ENCODE assay signal across 20 cellular contexts in genomic region chr11:79208126-79208525, GRCh38.
DNase-seq lines count a peak whose midpoint lies in the region; ATAC-seq, FAIRE-seq and TF ChIP-seq lines count a peak whose summit lies in the region.
"Had no signal": no experiment of that assay in that cellular context is flagged by ENCODE, and none has a peak within 500 bp of the region (broad histone marks: within the 10 kb centered on the region; RNA-seq: fewer than 3 reads in every experiment).

No MANE protein-coding gene starts in this region.

- no peaks in the 10 kb centered on the region for H3K36me3 ChIP-seq in pancreas
- H3K36me3 ChIP-seq: heart left ventricle had no signal

- no peak overlapping the region for H3K4me3 ChIP-seq in pancreas
- H3K4me3 ChIP-seq: heart left ventricle had no signal

- DNase-seq in Ammon's horn (ENCODE audit: low spot score) (peak; percentile 16), pancreas (no peak)
- no peak for DNase-seq in activated CD4-positive, alpha-beta memory T cell treated with anti-CD3 and anti-CD28 coated beads, Interleukin-2, amount 10 ng/mL, durations not matched to agents 7 days and 5 days
- DNase-seq: activated B cell treated with CpG ODN at 0.5 μM for 24 hours; heart left ventricle; mammary epithelial cell; NCI-H146; NCI-H226; SHP77; stimulated activated CD4-positive, alpha-beta T cell treated with anti-CD3 and anti-CD28 coated beads, Interleukin-12 subunit alpha, Interleukin-12 subunit beta, amount 100 ng/mL, for 4 hours; stimulated activated naive CD4-positive, alpha-beta T cell treated with Interleukin-2 at 50 U/mL for 16 hours had no signal

- no peak overlapping the region for H3K4me3 Mint-ChIP-seq in activated CD4-positive, alpha-beta memory T cell treated with anti-CD3 and anti-CD28 coated beads, Interleukin-2, amount 10 ng/mL, durations not matched to agents 7 days and 5 days
- H3K4me3 Mint-ChIP-seq: activated B cell treated with CpG ODN at 0.5 μM for 24 hours; natural killer cell treated with Interleukin-12 subunit alpha and Interleukin-12 subunit beta and Interleukin-15 and Interleukin-18, amount 100 ng/mL, for 72 hours had no signal

- no peaks in the 10 kb centered on the region for H3K9me3 Mint-ChIP-seq in activated CD4-positive, alpha-beta memory T cell treated with anti-CD3 and anti-CD28 coated beads, Interleukin-2, amount 10 ng/mL, durations not matched to agents 7 days and 5 days
- H3K9me3 Mint-ChIP-seq: activated B cell treated with CpG ODN at 0.5 μM for 24 hours; activated T-helper 2 cell treated with anti-CD3 and anti-CD28 coated beads, Interferon-gamma antibody, Interleukin-2, Interleukin-4, amounts not matched to agents 10 μg/mL and 5 μg/mL and 100 μg/mL, durations not matched to agents 14 hours and 24 hours and 36 hours; natural killer cell treated with Interleukin-12 subunit alpha and Interleukin-12 subunit beta and Interleukin-15 and Interleukin-18, amount 100 ng/mL, for 72 hours had no signal

- H3K27ac Mint-ChIP-seq in activated CD4-positive, alpha-beta memory T cell treated with anti-CD3 and anti-CD28 coated beads, Interleukin-2, amount 10 ng/mL, durations not matched to agents 7 days and 5 days, result no peak overlapping the region
- H3K27ac Mint-ChIP-seq: activated B cell treated with CpG ODN at 0.5 μM for 24 hours; activated T-helper 2 cell treated with anti-CD3 and anti-CD28 coated beads, Interferon-gamma antibody, Interleukin-2, Interleukin-4, amounts not matched to agents 10 μg/mL and 5 μg/mL and 100 μg/mL, durations not matched to agents 14 hours and 24 hours and 36 hours; natural killer cell treated with Interleukin-12 subunit alpha and Interleukin-12 subunit beta and Interleukin-15 and Interleukin-18, amount 100 ng/mL, for 72 hours had no signal

- POLR2A ChIA-PET in activated CD4-positive, alpha-beta memory T cell treated with anti-CD3 and anti-CD28 coated beads, Interleukin-2, amount 10 ng/mL, durations not matched to agents 7 days and 5 days (lab: Charles Lee), result no interaction called here

- H3K27ac ChIP-seq in pancreas, result no peak overlapping the region
- H3K27ac ChIP-seq: 22Rv1, C4-2B, heart left ventricle had no signal

- WGBS in pancreas, 2 donors, result 93 to 98% methylated on average over 2 of the region's 2 CpGs

- no peaks in the 10 kb centered on the region for H3K27me3 Mint-ChIP-seq in activated CD4-positive, alpha-beta memory T cell treated with anti-CD3 and anti-CD28 coated beads, Interleukin-2, amount 10 ng/mL, durations not matched to agents 7 days and 5 days
- H3K27me3 Mint-ChIP-seq: activated B cell treated with CpG ODN at 0.5 μM for 24 hours had no signal

- no peaks in the 10 kb centered on the region for H3K4me1 ChIP-seq in pancreas
- H3K4me1 ChIP-seq: heart left ventricle had no signal

- TF ChIP-seq CTCF in pancreas (IDR thresholded peaks at IDR 0.05), result no peak

- H3K27me3 ChIP-seq in pancreas, result no peaks in the 10 kb centered on the region
- H3K27me3 ChIP-seq: heart left ventricle had no signal

- H3K36me3 Mint-ChIP-seq in activated CD4-positive, alpha-beta memory T cell treated with anti-CD3 and anti-CD28 coated beads, Interleukin-2, amount 10 ng/mL, durations not matched to agents 7 days and 5 days (ENCODE audit: low read depth), result no peaks in the 10 kb centered on the region
- H3K36me3 Mint-ChIP-seq: natural killer cell treated with Interleukin-12 subunit alpha and Interleukin-12 subunit beta and Interleukin-15 and Interleukin-18, amount 100 ng/mL, for 72 hours had no signal

- intact Hi-C loops in pancreas (cut with DNase I), result no loop called here

- no peak for FAIRE-seq in pancreas (lab: Jason Lieb, UNC)

- no peaks in the 10 kb centered on the region for H3K4me1 Mint-ChIP-seq in activated CD4-positive, alpha-beta memory T cell treated with anti-CD3 and anti-CD28 coated beads, Interleukin-2, amount 10 ng/mL, durations not matched to agents 7 days and 5 days
- H3K4me1 Mint-ChIP-seq: activated B cell treated with CpG ODN at 0.5 μM for 24 hours had no signal

- H3K9me3 ChIP-seq in pancreas, result no peaks in the 10 kb centered on the region
- H3K9me3 ChIP-seq: heart left ventricle had no signal

- ATAC-seq in GM18907 (IDR thresholded peaks at IDR 0.05; ENCODE audit: unreplicated experiment), result peak; percentile 71
- peak; percentile 49 for ATAC-seq in GM21717 (IDR thresholded peaks at IDR 0.05; ENCODE audit: unreplicated experiment)
- ATAC-seq in HG03175 (IDR thresholded peaks at IDR 0.05; ENCODE audit: unreplicated experiment), result peak; percentile 74
- ATAC-seq in HG03039 (IDR thresholded peaks at IDR 0.05; ENCODE audit: unreplicated experiment), result no peak
- ATAC-seq in HG03108 (IDR thresholded peaks at IDR 0.05; ENCODE audit: unreplicated experiment), result no peak
- ATAC-seq in pancreas, result no peak
- ATAC-seq: heart left ventricle; natural killer cell treated with Interleukin-12 subunit alpha and Interleukin-12 subunit beta and Interleukin-15 and Interleukin-18, amount 100 ng/mL, for 72 hours had no signal

- CTCF ChIA-PET in activated CD4-positive, alpha-beta memory T cell treated with anti-CD3 and anti-CD28 coated beads, Interleukin-2, amount 10 ng/mL, durations not matched to agents 7 days and 5 days (lab: Charles Lee), result no interaction called here

Comparison
In these comparisons a context has a peak if more than half of its experiments do, and no peak if none do; other contexts are left out.
1. ATAC-seq: peak in GM18907 (single experiment), GM21717 (single experiment) and HG03175 (single experiment); none in HG03039 (single experiment), HG03108 (single experiment) and pancreas (0 of 4).